ENCODE assay signal across 9 cellular contexts in the genomic region with DNA sequence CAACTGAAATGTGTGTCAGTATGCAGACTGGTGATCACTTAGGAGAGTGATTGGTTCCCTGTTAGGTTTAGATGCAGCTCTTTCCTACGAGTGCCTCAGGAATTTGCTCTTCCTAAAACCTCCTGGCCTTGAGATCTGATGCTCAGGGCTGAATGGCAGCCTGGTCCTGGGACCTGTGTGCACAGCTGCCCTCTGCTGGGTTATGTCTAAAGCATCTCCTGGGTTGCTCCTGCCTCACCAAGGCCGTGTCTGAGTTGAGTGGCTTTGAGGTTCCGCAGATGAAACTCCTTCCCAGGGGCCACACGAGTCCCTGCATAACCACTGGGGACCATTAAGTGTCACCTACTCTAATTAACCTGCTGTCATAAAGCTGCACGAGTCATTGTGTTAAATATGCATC. TPM values are rescaled to one million over a fixed set of nuclear protein-coding genes. Genes with fewer than 3 reads are reported as not detected.
DNase-seq lines count a peak whose midpoint lies in the region; ATAC-seq and TF ChIP-seq lines count a peak whose summit lies in the region.
"Had no signal": no experiment of that assay in that cellular context is flagged by ENCODE, and none has a peak within 500 bp of the region (broad histone marks: within the 10 kb centered on the region; RNA-seq: fewer than 3 reads in every experiment).

No MANE protein-coding gene starts in this region.

- H3K4me3 ChIP-seq in Karpas-422 (ENCODE audit: low read length): no peak overlapping the region
- H3K4me3 ChIP-seq in mucosa of descending colon: no peak overlapping the region

- H3K27ac ChIP-seq in Karpas-422 (ENCODE audit: low read length) (no peak overlapping the region), caudate nucleus (ENCODE audit: low read depth, low read length) (peak overlapping the region; percentile 68)

- intact Hi-C loops in mucosa of descending colon (cut with DNase I, micrococcal nuclease): no loop called here

- H3K4me2 ChIP-seq in Karpas-422 (ENCODE audit: low read depth, low read length, poor library complexity, severe bottlenecking): no peak overlapping the region

- H2AFZ ChIP-seq in Karpas-422 (ENCODE audit: low read length): no peak overlapping the region

- H3K9me3 ChIP-seq in Karpas-422 (ENCODE audit: low read length): no peaks in the 10 kb centered on the region
- no peaks in the 10 kb centered on the region for H3K9me3 ChIP-seq in mucosa of descending colon

- no peak overlapping the region for H3K9ac ChIP-seq in Karpas-422 (ENCODE audit: low read length)

- H3K9me2 ChIP-seq in Karpas-422 (replicated peaks; ENCODE audit: insufficient read depth, low read length): no peaks in the 10 kb centered on the region

- no peaks in the 10 kb centered on the region for H3K4me1 ChIP-seq in Karpas-422 (ENCODE audit: low read length)
- H3K4me1 ChIP-seq in mucosa of descending colon (ENCODE audit: low read depth): no peaks in the 10 kb centered on the region

- H3K36me3 ChIP-seq in Karpas-422 (ENCODE audit: insufficient read depth, low read length): no peaks in the 10 kb centered on the region
- H3K36me3 ChIP-seq in mucosa of descending colon (ENCODE audit: low read depth): no peaks in the 10 kb centered on the region

- no peaks in the 10 kb centered on the region for H4K20me1 ChIP-seq in Karpas-422 (ENCODE audit: insufficient read depth, low read depth, low read length)

- H3K27me3 ChIP-seq in Karpas-422 (ENCODE audit: low read length): no peaks in the 10 kb centered on the region

- peak; percentile 91 for ATAC-seq in mucosa of descending colon
- no peak for ATAC-seq in HG02973 (IDR thresholded peaks at IDR 0.05; ENCODE audit: unreplicated experiment)
- ATAC-seq in HG02588 (IDR thresholded peaks at IDR 0.05; ENCODE audit: unreplicated experiment): no peak

- TF ChIP-seq CTCF in mucosa of descending colon (IDR thresholded peaks at IDR 0.05): peak; percentile 10

- DNase-seq in ELF-1 (ENCODE audit: low read depth, low spot score) (peak; percentile 51), Karpas-422 (peak; percentile 53), caudate nucleus (lab: John Stamatoyannopoulos, UW) (peak in 33 of 61 donors; percentile 23 to 77 (median 49)), mucosa of descending colon (peak in 2 of 3 donors; percentile 53 to 67), amniotic stem cell (lab: John Stamatoyannopoulos, UW) (no peak), cerebellum (ENCODE audit: low spot score) (no peak)
- DNase-seq: naive B cell had no signal

- no peaks in the 10 kb centered on the region for H3K79me2 ChIP-seq in Karpas-422 (ENCODE audit: low read length)

RNA-seq across cellular contexts. Expression of gene MVB12B, which starts 59.5 kb away (rescaled TPM):
- 0.25 TPM in 1 of 2 replicates, not detected in the other for total RNA-seq in Karpas-422 (2014; rRNA removed; shearing (Covaris generic); ENCODE audit: low replicate concordance)
- total RNA-seq in mucosa of descending colon (10 to 100 TPM; 16.8 to 26.4 (median 21.6) TPM), cerebellum (41.7 TPM)

Comparison
In these comparisons a context has a peak if more than half of its experiments do, and no peak if none do; other contexts are left out.
1. DNase-seq: peak in ELF-1 (single experiment), Karpas-422 (single experiment), caudate nucleus (33 of 61) and mucosa of descending colon (2 of 3); none in amniotic stem cell (single experiment) and cerebellum (single experiment).
2. RNA of gene MVB12B, which starts 59.5 kb away (total RNA-seq): 41.7 TPM in cerebellum (single experiment) and 16.8 to 26.4 TPM in mucosa of descending colon; 0.25 TPM in Karpas-422; every median in the first group is over 10 times any median in the second.